In the genomic region with DNA sequence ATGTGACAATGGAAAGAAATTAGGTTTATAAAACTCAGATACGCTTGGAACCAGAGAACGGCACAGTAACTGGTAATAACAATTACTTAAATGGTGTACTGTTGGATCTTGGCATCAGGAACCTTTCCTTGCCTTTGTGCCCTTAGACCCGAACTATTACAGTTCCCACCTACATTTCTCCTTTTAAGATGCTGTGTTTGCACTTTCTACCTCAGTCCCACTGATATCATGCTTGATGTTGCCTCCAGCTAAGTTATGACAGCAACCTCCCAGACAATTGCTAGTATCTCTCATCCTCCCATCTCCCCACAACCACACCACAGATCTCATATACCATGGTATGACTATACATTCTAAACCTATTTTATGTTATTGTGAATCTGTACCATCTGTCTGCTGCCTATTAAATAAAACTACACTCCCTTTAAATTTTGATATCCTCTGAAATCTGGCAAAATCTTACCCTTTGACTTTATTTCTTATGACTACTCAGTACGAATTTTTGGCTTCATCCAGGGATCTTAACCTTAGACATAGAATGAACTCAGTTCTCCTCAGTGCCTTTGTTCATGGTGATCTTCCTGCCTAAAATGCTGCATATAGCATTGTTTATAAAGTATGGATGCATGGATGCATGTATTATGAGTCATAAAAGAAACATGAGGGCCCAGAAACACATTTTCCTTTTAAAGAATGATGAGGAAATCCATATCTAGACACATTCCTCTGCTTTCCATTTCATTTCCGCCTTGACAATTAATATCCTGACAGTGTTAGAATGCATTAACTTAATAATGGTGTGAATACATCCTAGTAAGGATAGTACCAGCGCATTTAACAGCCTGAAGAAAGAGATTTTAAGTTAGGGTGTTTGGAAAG, we compare ENCODE assay signal across 17 cellular contexts.
DNase-seq lines count a peak whose midpoint lies in the region; ATAC-seq and TF ChIP-seq lines count a peak whose summit lies in the region.
"Had no signal": no experiment of that assay in that cellular context is flagged by ENCODE, and none has a peak within 500 bp of the region (broad histone marks: within the 10 kb centered on the region; RNA-seq: fewer than 3 reads in every experiment).

No MANE protein-coding gene starts in this region.

- H4K8ac ChIP-seq in mesenchymal stem cell (ENCODE audit: low read length) = no peak overlapping the region

- peaks cover 50% of the 10 kb centered on the region for H3K4me1 Mint-ChIP-seq in activated T-cell treated with anti-CD3 and anti-CD28 coated beads, Interleukin-2, amount 50 U/mL, for 24 hours (ENCODE audit: low read depth)

- no peak overlapping the region for H4K91ac ChIP-seq in mesenchymal stem cell (ENCODE audit: low read length)

- H2BK5ac ChIP-seq in mesenchymal stem cell (ENCODE audit: low read depth, low read length, poor library complexity, severe bottlenecking) = no peak overlapping the region

- no peak overlapping the region for H2BK15ac ChIP-seq in mesenchymal stem cell (ENCODE audit: low read depth, poor library complexity, severe bottlenecking)

- H3K27me3 Mint-ChIP-seq in activated T-cell treated with anti-CD3 and anti-CD28 coated beads, Interleukin-2, amount 50 U/mL, for 24 hours = no peaks in the 10 kb centered on the region
- H3K27me3 Mint-ChIP-seq: T-cell had no signal

- no peak overlapping the region for H3K27ac ChIP-seq in mesenchymal stem cell (ENCODE audit: low read length, poor library complexity, severe bottlenecking)
- H3K27ac ChIP-seq: HL-60, VCaP had no signal

- no peak overlapping the region for H3K18ac ChIP-seq in mesenchymal stem cell (ENCODE audit: low read depth in 1 of 2, low read length in 2 of 2)

- no peak overlapping the region for H3K4ac ChIP-seq in mesenchymal stem cell (ENCODE audit: low read depth in 1 of 2, low read length in 2 of 2)

- H3K79me1 ChIP-seq in mesenchymal stem cell (replicated peaks; ENCODE audit: low read length, poor library complexity, severe bottlenecking) = peaks cover 23% of the 10 kb centered on the region

- H3K4me3 Mint-ChIP-seq in activated T-cell treated with anti-CD3 and anti-CD28 coated beads, Interleukin-2, amount 50 U/mL, for 24 hours = no peak overlapping the region
- H3K4me3 Mint-ChIP-seq: mesothelial cell of epicardium, T-cell had no signal

- no peak overlapping the region for H2BK120ac ChIP-seq in mesenchymal stem cell (ENCODE audit: low read depth, low read length)

- no peak for TF ChIP-seq CTCF in choroid plexus epithelial cell (conservative IDR thresholded peaks at IDR 0.05; ENCODE audit: low read depth, low read length)

- H3K14ac ChIP-seq in mesenchymal stem cell (ENCODE audit: low read length in 2 of 2) = no peak overlapping the region

- H3K27me3 ChIP-seq in mesenchymal stem cell (ENCODE audit: control insufficient read depth in 1 of 2, insufficient read depth in 1 of 2, low read length in 2 of 2) = no peaks in the 10 kb centered on the region

- no peak overlapping the region for H3K9ac ChIP-seq in mesenchymal stem cell (ENCODE audit: low read length)

- peaks cover 64% of the 10 kb centered on the region for H3K36me3 Mint-ChIP-seq in activated T-cell treated with anti-CD3 and anti-CD28 coated beads, Interleukin-2, amount 50 U/mL, for 24 hours (ENCODE audit: low read depth)

- no peak overlapping the region for H3K27ac Mint-ChIP-seq in activated T-cell treated with anti-CD3 and anti-CD28 coated beads, Interleukin-2, amount 50 U/mL, for 24 hours
- H3K27ac Mint-ChIP-seq: activated T-helper 2 cell treated with anti-CD3 and anti-CD28 coated beads, Interferon-gamma antibody, Interleukin-2, Interleukin-4, amounts not matched to agents 10 μg/mL and 5 μg/mL and 100 μg/mL, durations not matched to agents 14 hours and 24 hours and 36 hours; mesothelial cell of epicardium; T-cell had no signal

- peak; percentile 63 for DNase-seq in EH (ENCODE audit: low read depth)
- peak; percentile 71 for DNase-seq in choroid plexus epithelial cell (ENCODE audit: low read depth)
- peak; percentile 49 for DNase-seq in mesenchymal stem cell
- DNase-seq in activated T-cell treated with anti-CD3 and anti-CD28 coated beads, Interleukin-2, amount 50 U/mL, for 24 hours = no peak
- no peak for DNase-seq in NOMO-1 treated with dmso at 0.1 percent for 144 hours (lab: John Stamatoyannopoulos, UW; ENCODE audit: unreplicated experiment)
- DNase-seq in activated CD4-positive, CD25-positive, alpha-beta regulatory T cell (lab: John Stamatoyannopoulos, UW) = no peak
- DNase-seq: NCI-H1417, NCI-H748 treated with DMSO at 0.1 percent for 48 hours, RPMI8226, substantia nigra, T-cell had no signal

- WGBS in mesenchymal stem cell = 90% methylated on average over 5 of the region's 6 CpGs

- H2BK12ac ChIP-seq in mesenchymal stem cell (ENCODE audit: low read length in 2 of 2) = no peak overlapping the region

- peaks cover 2% of the 10 kb centered on the region for H3K4me1 ChIP-seq in mesenchymal stem cell (ENCODE audit: control insufficient read depth, insufficient read depth, low read depth, low read length)

- H3K9me3 ChIP-seq in mesenchymal stem cell (ENCODE audit: control insufficient read depth, low read length) = peaks cover 13% of the 10 kb centered on the region

- no peak overlapping the region for H3K4me2 ChIP-seq in mesenchymal stem cell (ENCODE audit: low read length, poor library complexity, severe bottlenecking)

- ATAC-seq in GM21390 (IDR thresholded peaks at IDR 0.05; ENCODE audit: unreplicated experiment) = no peak
- ATAC-seq: T-cell had no signal

- peaks cover 0 to 4% of the 10 kb centered on the region in 2 experiments for H3K36me3 ChIP-seq in mesenchymal stem cell (ENCODE audit: control insufficient read depth in 1 of 2, insufficient read depth in 2 of 2, low read depth in 1 of 2, low read length in 2 of 2)

- H3K4me3 ChIP-seq in choroid plexus epithelial cell (ENCODE audit: low read depth, low read length) (no peak overlapping the region), mesenchymal stem cell (ENCODE audit: insufficient read depth in 1 of 2, low read depth in 1 of 2, low read length in 2 of 2) (no peak overlapping the region)

- no peak overlapping the region for H3K23ac ChIP-seq in mesenchymal stem cell (ENCODE audit: low read length in 2 of 2)

- H2AK5ac ChIP-seq in mesenchymal stem cell (ENCODE audit: low read length, severe bottlenecking) = no peak overlapping the region

- peaks cover 7% of the 10 kb centered on the region for H3K9me3 Mint-ChIP-seq in activated T-cell treated with anti-CD3 and anti-CD28 coated beads, Interleukin-2, amount 50 U/mL, for 24 hours

- no peak overlapping the region for H2AFZ ChIP-seq in mesenchymal stem cell (ENCODE audit: low read depth, low read length)

TF ChIP-seq in PFSK-1, 5 proteins besides CTCF, POLR2A, EP300 and RAD21:
- no peak for TF ChIP-seq TAF1 (IDR thresholded peaks at IDR 0.05; ENCODE audit: borderline replicate concordance, insufficient read depth, low read length)
- no peak for TF ChIP-seq POLR2AphosphoS5 (IDR thresholded peaks at IDR 0.05; ENCODE audit: low read depth, low read length)
- TF ChIP-seq SIN3A (IDR thresholded peaks at IDR 0.05; ENCODE audit: borderline replicate concordance, insufficient read depth, low read length) = 0 out of 2 replicates have a peak, but pooled peaks have one; percentile 14
- TF ChIP-seq, protein P1, sequence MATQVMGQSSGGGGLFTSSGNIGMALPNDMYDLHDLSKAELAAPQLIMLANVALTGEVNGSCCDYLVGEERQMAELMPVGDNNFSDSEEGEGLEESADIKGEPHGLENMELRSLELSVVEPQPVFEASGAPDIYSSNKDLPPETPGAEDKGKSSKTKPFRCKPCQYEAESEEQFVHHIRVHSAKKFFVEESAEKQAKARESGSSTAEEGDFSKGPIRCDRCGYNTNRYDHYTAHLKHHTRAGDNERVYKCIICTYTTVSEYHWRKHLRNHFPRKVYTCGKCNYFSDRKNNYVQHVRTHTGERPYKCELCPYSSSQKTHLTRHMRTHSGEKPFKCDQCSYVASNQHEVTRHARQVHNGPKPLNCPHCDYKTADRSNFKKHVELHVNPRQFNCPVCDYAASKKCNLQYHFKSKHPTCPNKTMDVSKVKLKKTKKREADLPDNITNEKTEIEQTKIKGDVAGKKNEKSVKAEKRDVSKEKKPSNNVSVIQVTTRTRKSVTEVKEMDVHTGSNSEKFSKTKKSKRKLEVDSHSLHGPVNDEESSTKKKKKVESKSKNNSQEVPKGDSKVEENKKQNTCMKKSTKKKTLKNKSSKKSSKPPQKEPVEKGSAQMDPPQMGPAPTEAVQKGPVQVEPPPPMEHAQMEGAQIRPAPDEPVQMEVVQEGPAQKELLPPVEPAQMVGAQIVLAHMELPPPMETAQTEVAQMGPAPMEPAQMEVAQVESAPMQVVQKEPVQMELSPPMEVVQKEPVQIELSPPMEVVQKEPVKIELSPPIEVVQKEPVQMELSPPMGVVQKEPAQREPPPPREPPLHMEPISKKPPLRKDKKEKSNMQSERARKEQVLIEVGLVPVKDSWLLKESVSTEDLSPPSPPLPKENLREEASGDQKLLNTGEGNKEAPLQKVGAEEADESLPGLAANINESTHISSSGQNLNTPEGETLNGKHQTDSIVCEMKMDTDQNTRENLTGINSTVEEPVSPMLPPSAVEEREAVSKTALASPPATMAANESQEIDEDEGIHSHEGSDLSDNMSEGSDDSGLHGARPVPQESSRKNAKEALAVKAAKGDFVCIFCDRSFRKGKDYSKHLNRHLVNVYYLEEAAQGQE (IDR thresholded peaks at IDR 0.05; ENCODE audit: insufficient read depth in 1 of 2, low read depth in 2 of 2, low read length in 2 of 2) = no peak
TF ChIP-seq in PFSK-1: peak in this region for 1.

Comparison
In these comparisons a context has a peak if more than half of its experiments do, and no peak if none do; other contexts are left out.
1. DNase-seq: peak in EH (single experiment), choroid plexus epithelial cell (single experiment) and mesenchymal stem cell (single experiment); none in activated T-cell treated with anti-CD3 and anti-CD28 coated beads, Interleukin-2, amount 50 U/mL, for 24 hours (single experiment), NOMO-1 treated with dmso at 0.1 percent for 144 hours (single experiment) and activated CD4-positive, CD25-positive, alpha-beta regulatory T cell (0 of 4).